Comparison of ENCODE assay signal across 27 cellular contexts in the genomic region with DNA sequence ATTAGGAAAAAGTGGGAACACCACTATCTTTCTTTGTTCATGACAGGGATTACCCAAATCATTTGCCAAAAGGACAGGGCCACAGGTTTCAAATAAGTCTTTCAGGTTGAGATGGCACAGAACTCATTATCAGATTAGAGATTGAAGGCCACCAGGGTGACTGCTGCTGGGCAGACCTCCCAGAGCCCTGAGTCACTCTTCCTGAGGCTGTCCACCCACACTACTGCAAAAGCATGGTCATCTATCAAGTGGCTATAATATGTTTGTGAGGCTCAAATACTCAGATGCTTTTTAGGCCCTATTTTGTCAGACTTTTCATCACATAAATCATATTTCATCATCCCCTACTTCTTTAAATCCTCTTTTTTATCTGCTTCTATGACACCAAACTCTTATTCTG.
DNase-seq lines count a peak whose midpoint lies in the region; ATAC-seq lines count a peak whose summit lies in the region.
"Had no signal": no experiment of that assay in that cellular context is flagged by ENCODE, and none has a peak within 500 bp of the region (broad histone marks: within the 10 kb centered on the region; RNA-seq: fewer than 3 reads in every experiment).

No MANE protein-coding gene starts in this region.

- H3K27ac ChIP-seq in mesendoderm (ENCODE audit: low read depth, low read length) = no peak overlapping the region
- H3K27ac ChIP-seq: dorsolateral prefrontal cortex, epithelial cell of prostate, KMS-11, left ventricle myocardium inferior, neural progenitor cell, psoas muscle, SJSA1, skin epidermis, testis had no signal

- H3K27me3 ChIP-seq in mesendoderm (ENCODE audit: insufficient read depth, low read length, poor library complexity) = no peaks in the 10 kb centered on the region
- H3K27me3 ChIP-seq: dorsolateral prefrontal cortex, neural progenitor cell, SJSA1, testis had no signal

- H4K8ac ChIP-seq in mesendoderm (ENCODE audit: low read depth, low read length) = no peak overlapping the region

- no peak overlapping the region for H3K18ac ChIP-seq in mesendoderm (ENCODE audit: low read length)

- H2BK120ac ChIP-seq in mesendoderm (ENCODE audit: low read depth, low read length) = no peak overlapping the region

- H3K9ac ChIP-seq in mesendoderm (ENCODE audit: low read length) = no peak overlapping the region
- H3K9ac ChIP-seq: KMS-11, neural progenitor cell had no signal

- H3K4me2 ChIP-seq in mesendoderm (ENCODE audit: low read length) = no peak overlapping the region
- H3K4me2 ChIP-seq: KMS-11, neural progenitor cell had no signal

- H2BK15ac ChIP-seq in mesendoderm (replicated peaks; ENCODE audit: low read depth) = no peak overlapping the region

- no peak overlapping the region for H3K56ac ChIP-seq in mesendoderm (ENCODE audit: low read length)

- H3K4ac ChIP-seq in mesendoderm (ENCODE audit: low read depth, low read length) = no peak overlapping the region

- H3K4me3 ChIP-seq in mesendoderm (ENCODE audit: low read length) = no peak overlapping the region
- H3K4me3 ChIP-seq: dorsolateral prefrontal cortex, left ventricle myocardium inferior, neural progenitor cell, psoas muscle, SJSA1, skin epidermis, testis had no signal

- H2AK5ac ChIP-seq in mesendoderm (ENCODE audit: low read length) = no peak overlapping the region

- H3K4me1 ChIP-seq in mesendoderm (ENCODE audit: control insufficient read depth, low read depth, low read length) = peaks cover 9% of the 10 kb centered on the region
- H3K4me1 ChIP-seq: left ventricle myocardium inferior, psoas muscle, SJSA1, testis had no signal

- H3K36me3 ChIP-seq in mesendoderm (ENCODE audit: control insufficient read depth, insufficient read depth, low read length) = no peaks in the 10 kb centered on the region
- H3K36me3 ChIP-seq: left ventricle myocardium inferior, neural progenitor cell, SJSA1 had no signal

- no peak overlapping the region for H2BK5ac ChIP-seq in mesendoderm (ENCODE audit: low read length)

- DNase-seq in COLO829 (ENCODE audit: low spot score) (peak; percentile 61), HT1080 (ENCODE audit: low read depth) (peak; percentile 34), amniotic epithelial cell (ENCODE audit: low read depth) (peak; percentile 17), kidney glomerular epithelial cell (lab: John Stamatoyannopoulos, UW) (peak; percentile 6), NCI-H524 treated with DMSO at 0.1 percent for 48 hours (lab: John Stamatoyannopoulos, UW) (no peak), NCI-H345 (lab: John Stamatoyannopoulos, UW) (no peak), mesendoderm (no peak)
- DNase-seq: activated CD4-positive, alpha-beta memory T cell treated with anti-CD3 and anti-CD28 coated beads, Interleukin-2, amount 10 ng/mL, durations not matched to agents 7 days and 5 days; activated effector memory CD4-positive, alpha-beta T cell treated with anti-CD3 and anti-CD28 coated beads, Interleukin-2, amount 50 U/mL, for 16 hours; amniotic stem cell; central memory CD4-positive, alpha-beta T cell; DMS 273 treated with DMSO at 0.1 percent for 48 hours; dorsolateral prefrontal cortex; foreskin melanocyte; left ventricle myocardium inferior; NCI-H187 treated with DMSO at 0.1 percent for 48 hours; NCI-H2227 treated with DMSO at 0.1 percent for 48 hours; psoas muscle; stimulated activated CD4-positive, alpha-beta T cell treated with anti-CD3 and anti-CD28 coated beads, Interleukin-2, amount 100 ng/mL, for 24 hours; testis had no signal

- H3K23ac ChIP-seq in mesendoderm (ENCODE audit: low read length) = no peak overlapping the region

- no peaks in the 10 kb centered on the region for H3K79me2 ChIP-seq in mesendoderm (ENCODE audit: control insufficient read depth, insufficient read depth, low read length)

- no peak for ATAC-seq in HG03159 (IDR thresholded peaks at IDR 0.05; ENCODE audit: unreplicated experiment)
- ATAC-seq: psoas muscle; stimulated activated memory B cell treated with anti-CD40 and anti-IgM and Interleukin-4, amounts not matched to agents 10 μg/mL and 1 μg/mL and 100 μg/mL, for 72 hours had no signal

- no peak overlapping the region for H4K5ac ChIP-seq in mesendoderm (ENCODE audit: low read length)

- H3K79me1 ChIP-seq in mesendoderm (ENCODE audit: low read length) = no peaks in the 10 kb centered on the region

Comparison
In these comparisons a context has a peak if more than half of its experiments do, and no peak if none do; other contexts are left out.
1. DNase-seq: peak in COLO829 (single experiment), HT1080 (single experiment), amniotic epithelial cell (single experiment) and kidney glomerular epithelial cell (single experiment); none in NCI-H524 treated with DMSO at 0.1 percent for 48 hours (single experiment), NCI-H345 (single experiment) and mesendoderm (single experiment).